Comparison of ENCODE assay signal across 22 cellular contexts in the genomic region with DNA sequence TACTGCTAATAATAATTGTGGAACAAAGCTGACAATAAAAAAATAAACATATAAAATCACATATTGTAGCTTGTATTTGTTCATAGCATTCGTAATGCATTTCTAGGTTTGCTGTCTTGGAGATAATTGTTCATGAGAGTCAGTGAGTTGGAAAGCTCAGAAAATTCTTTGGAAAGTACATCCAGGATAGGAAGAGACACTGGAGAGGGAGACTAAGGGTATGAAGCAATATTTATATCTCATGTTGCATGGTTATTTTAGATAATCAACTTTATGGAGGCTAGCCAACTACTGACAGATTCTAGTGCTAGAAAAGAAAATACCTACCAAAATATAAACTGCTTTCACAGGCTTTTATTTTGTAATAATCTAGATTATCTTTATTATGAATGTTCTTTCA.
"Had no signal": no experiment of that assay in that cellular context is flagged by ENCODE, and none has a peak within 500 bp of the region (broad histone marks: within the 10 kb centered on the region; RNA-seq: fewer than 3 reads in every experiment).

No MANE protein-coding gene starts in this region.

- H3K4me3 ChIP-seq: esophagus muscularis mucosa, gastrocnemius medialis, skin epidermis, testis, transverse colon had no signal

- DNase-seq: activated CD4-positive, alpha-beta T cell treated with anti-CD3 and anti-CD28 coated beads for 48 hours; activated CD4-positive, alpha-beta T cell treated with anti-CD3 and anti-CD28 coated beads, Interleukin-2, amount 50 U/mL, for 48 hours; activated CD8-positive, alpha-beta memory T cell treated with anti-CD3 and anti-CD28 coated beads for 24 hours; activated effector memory CD4-positive, alpha-beta T cell treated with Interleukin-2 at 50 U/mL for 16 hours; activated naive CD4-positive, alpha-beta T cell treated with Interleukin-2 at 50 U/mL for 16 hours; central memory CD4-positive, alpha-beta T cell; gastrocnemius medialis; glutamatergic neuron; left cardiac atrium; left ventricle myocardium superior; naive B cell; nephron progenitor cell; stimulated activated CD4-positive, alpha-beta T cell treated with anti-CD3 and anti-CD28 coated beads, Interleukin-12 subunit alpha, Interleukin-12 subunit beta, amount 100 ng/mL, for 4 hours; stimulated activated CD4-positive, alpha-beta T cell treated with anti-CD3 and anti-CD28 coated beads, Interleukin-4, amount 100 ng/mL, for 1 hour; stimulated activated naive CD8-positive, alpha-beta T cell treated with anti-CD3 and anti-CD28 coated beads, Interleukin-15, Interleukin-2, amounts not matched to agents 100 U/mL and 50 U/mL, for 24 hours; T-helper 17 cell; T1000; testis; transverse colon; WERI-Rb-1 had no signal
